Comparison of ENCODE assay signal across 13 cellular contexts in the genomic region with DNA sequence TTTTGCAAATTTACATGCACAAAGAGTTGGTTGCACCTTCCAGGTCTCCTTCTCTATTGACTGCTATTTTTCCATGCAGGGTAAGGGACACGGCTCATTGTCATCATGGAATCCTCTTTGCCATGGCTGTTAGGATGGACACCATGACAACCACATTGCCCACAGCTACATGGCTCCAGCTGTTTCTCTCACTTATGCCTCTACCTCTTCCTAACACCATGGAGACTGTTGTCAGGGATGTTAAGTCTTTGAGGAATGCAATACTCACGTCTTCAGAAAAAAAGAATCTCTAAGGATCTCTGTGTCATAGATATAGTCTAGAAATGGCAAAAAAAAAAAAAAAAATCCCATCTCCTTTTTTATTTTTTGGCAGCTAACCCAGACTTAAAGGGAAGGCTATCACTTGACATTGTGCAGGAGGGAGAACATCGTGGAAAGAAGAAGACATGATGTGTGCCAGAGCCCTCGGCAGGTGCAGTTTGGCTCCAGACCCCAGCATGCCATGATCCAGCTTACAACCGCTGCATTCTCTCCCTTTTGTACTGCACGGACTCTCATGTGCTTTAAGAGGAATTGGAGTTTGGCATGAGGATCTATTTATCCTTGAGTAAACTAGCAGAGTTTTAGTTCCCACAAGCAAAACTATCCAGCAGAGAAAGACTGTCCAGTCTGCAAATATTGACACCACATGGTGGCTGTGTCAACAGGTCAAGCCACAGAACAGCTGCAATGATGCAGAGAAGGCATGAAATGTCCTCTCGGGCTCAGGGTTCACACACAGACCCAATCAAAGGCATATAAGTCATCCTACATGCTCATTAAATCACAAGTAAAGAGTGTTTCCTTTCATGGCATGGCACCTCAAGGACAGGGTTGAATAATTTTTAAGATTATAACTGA.
A peak's percentile ranks its signal among the peaks of the same experiment; 100 is the strongest.
DNase-seq lines count a peak whose midpoint lies in the region; ATAC-seq, FAIRE-seq and TF ChIP-seq lines count a peak whose summit lies in the region.
"Had no signal": no experiment of that assay in that cellular context is flagged by ENCODE, and none has a peak within 500 bp of the region (broad histone marks: within the 10 kb centered on the region; RNA-seq: fewer than 3 reads in every experiment).

No MANE protein-coding gene starts in this region.

- H3K79me2 ChIP-seq in HepG2 (ENCODE audit: insufficient read depth, low read length) = no peaks in the 10 kb centered on the region

- H3K4me1 ChIP-seq in HepG2 (ENCODE audit: insufficient read depth, low read length) = peaks cover 8% of the 10 kb centered on the region
- H3K4me1 ChIP-seq: A549, vagina had no signal

- no peaks in the 10 kb centered on the region for H3K36me3 ChIP-seq in HepG2 (replicated peaks in 1 of 2; ENCODE audit: control insufficient read depth in 1 of 2, insufficient read depth in 2 of 2, low read length in 2 of 2)
- H3K36me3 ChIP-seq: vagina had no signal

- CTCF ChIA-PET in HepG2 (lab: Yijun Ruan, JAX; ENCODE audit: low intra/inter-chr PET ratio, low total read pairs) = no interaction called here

- POLR2A ChIA-PET in HepG2 (lab: Yijun Ruan, JAX) = no interaction called here

- H3K27ac ChIP-seq in HepG2 (ENCODE audit: extremely low read length, insufficient read depth, low read length) = no peak overlapping the region
- H3K27ac ChIP-seq: A549, vagina had no signal

- H4K20me1 ChIP-seq in HepG2 (ENCODE audit: insufficient read depth, low read length) = no peaks in the 10 kb centered on the region

- WGBS in HepG2 (ENCODE audit: low lambda C conversion rate) = 1% methylated on average over 7 of the region's 7 CpGs

- intact Hi-C loops in HepG2 (cut with micrococcal nuclease; ENCODE audit: unreplicated experiment) = no loop called here

- no peak for TF ChIP-seq RAD21 in HepG2 (CRISPR knock-in tag; IDR thresholded peaks at IDR 0.05)

- TF ChIP-seq CTCF in HepG2 (CRISPR knock-in tag; IDR thresholded peaks at IDR 0.05) = no peak

- in situ Hi-C loops in HepG2 (cut with HindIII; ENCODE audit: extremely low pct_ligation_motif_present, low pct_unique_long_range_greater_than_20kb) = no loop called here

- peak; percentile 67 for FAIRE-seq in HepG2 (lab: Jason Lieb, UNC)
- FAIRE-seq: A549, keratinocyte, TTC549 had no signal

- BruUV-seq in HepG2 (replicated peaks; lab: Mats Ljungman, UMichigan) = no TSS peak

- no peak overlapping the region for H3K4me2 ChIP-seq in HepG2 (ENCODE audit: low read depth, low read length)
- H3K4me2 ChIP-seq: A549 had no signal

- peak; percentile 24 for DNase-seq in NCI-H345 (lab: John Stamatoyannopoulos, UW)
- DNase-seq in NCI-H345 treated with DMSO at 0.1 percent for 48 hours (lab: John Stamatoyannopoulos, UW; ENCODE audit: unreplicated experiment) = no peak
- DNase-seq in astrocyte of the hippocampus (ENCODE audit: low read depth, low spot score) = peak; percentile 18
- peak; percentile 64 for DNase-seq in HepG2 (ENCODE audit: low spot score)
- peak; percentile 69 for DNase-seq in stromal cell of bone marrow (ENCODE audit: low read depth)
- no peak for DNase-seq in cerebellar cortex (ENCODE audit: low spot score)
- DNase-seq: anterior cingulate cortex had no signal

- peak; percentile 36 to 47; a peak in 1 of 4 replicates for TF ChIP-seq EP300 in HepG2 (IDR thresholded peaks at IDR 0.05; ENCODE audit: low read depth in 2 of 2, low read length in 2 of 2)
- no peak for TF ChIP-seq EP300 in HepG2 (CRISPR knock-in tag; IDR thresholded peaks at IDR 0.05; ENCODE audit: borderline replicate concordance)

- no peak for TF ChIP-seq POLR2A in HepG2 (IDR thresholded peaks at IDR 0.05; ENCODE audit: insufficient read depth in 1 of 2, low read depth in 2 of 2, low read length in 2 of 2)

- ATAC-seq in HepG2 = peak; percentile 96
- no peak for ATAC-seq in HG02884 (IDR thresholded peaks at IDR 0.05; ENCODE audit: unreplicated experiment)
- ATAC-seq in GM21529 (IDR thresholded peaks at IDR 0.05; ENCODE audit: unreplicated experiment) = no peak
- ATAC-seq: A549 had no signal

- no peaks in the 10 kb centered on the region for H3K9me3 ChIP-seq in HepG2 (ENCODE audit: low read length)
- H3K9me3 ChIP-seq: vagina had no signal

- no peak overlapping the region for H3K9ac ChIP-seq in HepG2 (ENCODE audit: insufficient read depth, low read depth, low read length)

- no peak overlapping the region for H3K4me3 ChIP-seq in HepG2 (replicated peaks in 1 of 3; ENCODE audit: insufficient read depth in 1 of 3, low read depth in 2 of 3, low read length in 3 of 3)
- H3K4me3 ChIP-seq: A549, vagina had no signal

- H2AFZ ChIP-seq in HepG2 (ENCODE audit: low read length) = no peak overlapping the region

- peaks cover 0 to 19% of the 10 kb centered on the region in 2 experiments; a peak in 2 of 5 replicates for H3K27me3 ChIP-seq in HepG2 (ENCODE audit: control insufficient read depth in 1 of 2, insufficient read depth in 2 of 2, low read length in 2 of 2)
- H3K27me3 ChIP-seq: vagina had no signal

TF ChIP-seq in HepG2, 621 proteins besides CTCF, POLR2A, EP300 and RAD21 (continues in another document):
- TF ChIP-seq CHCHD3 (CRISPR knock-in tag; IDR thresholded peaks at IDR 0.05) (no peak), ZFYVE20 (CRISPR knock-in tag; IDR thresholded peaks at IDR 0.05; ENCODE audit: borderline replicate concordance, low read depth) (no peak), ZFP1 (CRISPR knock-in tag; IDR thresholded peaks at IDR 0.05) (peak; percentile 42; the same call in 1 of the 2 replicates), DBP (CRISPR knock-in tag; IDR thresholded peaks at IDR 0.05; ENCODE audit: not compliant biosample characterization) (no peak), BHLHE40 (IDR thresholded peaks at IDR 0.05; ENCODE audit: low read length) (peak; percentile 59; the same call in 1 of the 2 replicates), PPARG (CRISPR knock-in tag; conservative IDR thresholded peaks at IDR 0.05) (peak; percentile 51; the same call in 1 of the 2 replicates), ATF7 (IDR thresholded peaks at IDR 0.05) (no peak), ATF7 (CRISPR knock-in tag; IDR thresholded peaks at IDR 0.05) (no peak), FOXK1 (CRISPR knock-in tag; IDR thresholded peaks at IDR 0.05; ENCODE audit: borderline replicate concordance, low read depth) (peak; percentile 84; the same call in 1 of the 2 replicates), SIX1 (CRISPR knock-in tag; IDR thresholded peaks at IDR 0.05; ENCODE audit: borderline replicate concordance) (peak; percentile 33; the same call in 1 of the 2 replicates)
- TF ChIP-seq, protein P1, sequence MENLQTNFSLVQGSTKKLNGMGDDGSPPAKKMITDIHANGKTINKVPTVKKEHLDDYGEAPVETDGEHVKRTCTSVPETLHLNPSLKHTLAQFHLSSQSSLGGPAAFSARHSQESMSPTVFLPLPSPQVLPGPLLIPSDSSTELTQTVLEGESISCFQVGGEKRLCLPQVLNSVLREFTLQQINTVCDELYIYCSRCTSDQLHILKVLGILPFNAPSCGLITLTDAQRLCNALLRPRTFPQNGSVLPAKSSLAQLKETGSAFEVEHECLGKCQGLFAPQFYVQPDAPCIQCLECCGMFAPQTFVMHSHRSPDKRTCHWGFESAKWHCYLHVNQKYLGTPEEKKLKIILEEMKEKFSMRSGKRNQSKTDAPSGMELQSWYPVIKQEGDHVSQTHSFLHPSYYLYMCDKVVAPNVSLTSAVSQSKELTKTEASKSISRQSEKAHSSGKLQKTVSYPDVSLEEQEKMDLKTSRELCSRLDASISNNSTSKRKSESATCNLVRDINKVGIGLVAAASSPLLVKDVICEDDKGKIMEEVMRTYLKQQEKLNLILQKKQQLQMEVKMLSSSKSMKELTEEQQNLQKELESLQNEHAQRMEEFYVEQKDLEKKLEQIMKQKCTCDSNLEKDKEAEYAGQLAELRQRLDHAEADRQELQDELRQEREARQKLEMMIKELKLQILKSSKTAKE (CRISPR knock-in tag; IDR thresholded peaks at IDR 0.05; ENCODE audit: borderline replicate concordance) = peak; percentile 74
- TF ChIP-seq, protein P2, sequence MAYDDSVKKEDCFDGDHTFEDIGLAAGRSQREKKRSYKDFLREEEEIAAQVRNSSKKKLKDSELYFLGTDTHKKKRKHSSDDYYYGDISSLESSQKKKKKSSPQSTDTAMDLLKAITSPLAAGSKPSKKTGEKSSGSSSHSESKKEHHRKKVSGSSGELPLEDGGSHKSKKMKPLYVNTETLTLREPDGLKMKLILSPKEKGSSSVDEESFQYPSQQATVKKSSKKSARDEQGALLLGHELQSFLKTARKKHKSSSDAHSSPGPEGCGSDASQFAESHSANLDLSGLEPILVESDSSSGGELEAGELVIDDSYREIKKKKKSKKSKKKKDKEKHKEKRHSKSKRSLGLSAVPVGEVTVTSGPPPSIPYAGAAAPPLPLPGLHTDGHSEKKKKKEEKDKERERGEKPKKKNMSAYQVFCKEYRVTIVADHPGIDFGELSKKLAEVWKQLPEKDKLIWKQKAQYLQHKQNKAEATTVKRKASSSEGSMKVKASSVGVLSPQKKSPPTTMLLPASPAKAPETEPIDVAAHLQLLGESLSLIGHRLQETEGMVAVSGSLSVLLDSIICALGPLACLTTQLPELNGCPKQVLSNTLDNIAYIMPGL (CRISPR knock-in tag; IDR thresholded peaks at IDR 0.05; ENCODE audit: borderline replicate concordance in 1 of 2, low read depth in 1 of 2) = peak in 1 of 2 experiments; percentile 48; a peak in 1 of 4 replicates
- TF ChIP-seq, protein P3, sequence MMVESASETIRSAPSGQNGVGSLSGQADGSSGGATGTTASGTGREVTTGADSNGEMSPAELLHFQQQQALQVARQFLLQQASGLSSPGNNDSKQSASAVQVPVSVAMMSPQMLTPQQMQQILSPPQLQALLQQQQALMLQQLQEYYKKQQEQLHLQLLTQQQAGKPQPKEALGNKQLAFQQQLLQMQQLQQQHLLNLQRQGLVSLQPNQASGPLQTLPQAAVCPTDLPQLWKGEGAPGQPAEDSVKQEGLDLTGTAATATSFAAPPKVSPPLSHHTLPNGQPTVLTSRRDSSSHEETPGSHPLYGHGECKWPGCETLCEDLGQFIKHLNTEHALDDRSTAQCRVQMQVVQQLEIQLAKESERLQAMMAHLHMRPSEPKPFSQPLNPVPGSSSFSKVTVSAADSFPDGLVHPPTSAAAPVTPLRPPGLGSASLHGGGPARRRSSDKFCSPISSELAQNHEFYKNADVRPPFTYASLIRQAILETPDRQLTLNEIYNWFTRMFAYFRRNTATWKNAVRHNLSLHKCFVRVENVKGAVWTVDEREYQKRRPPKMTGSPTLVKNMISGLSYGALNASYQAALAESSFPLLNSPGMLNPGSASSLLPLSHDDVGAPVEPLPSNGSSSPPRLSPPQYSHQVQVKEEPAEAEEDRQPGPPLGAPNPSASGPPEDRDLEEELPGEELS (CRISPR knock-in tag; IDR thresholded peaks at IDR 0.05) = peak; percentile 67

Comparison
In these comparisons a context has a peak if more than half of its experiments do, and no peak if none do; other contexts are left out.
1. DNase-seq: peak in NCI-H345 (single experiment), astrocyte of the hippocampus (single experiment), HepG2 (single experiment) and stromal cell of bone marrow (single experiment); none in NCI-H345 treated with DMSO at 0.1 percent for 48 hours (single experiment) and cerebellar cortex (single experiment).